14 cellular contexts compared by ENCODE assay signal in genomic region chr13:77930430-77930829, GRCh38. TPM values are rescaled to one million over a fixed set of nuclear protein-coding genes. Genes with fewer than 3 reads are reported as not detected.
DNase-seq lines count a peak whose midpoint lies in the region; ATAC-seq lines count a peak whose summit lies in the region.
"Had no signal": no experiment of that assay in that cellular context is flagged by ENCODE, and none has a peak within 500 bp of the region (broad histone marks: within the 10 kb centered on the region; RNA-seq: fewer than 3 reads in every experiment).

No MANE protein-coding gene starts in this region.

- no peak overlapping the region for H3K9ac ChIP-seq in trophoblast cell (ENCODE audit: low read length)

- H3K27ac Mint-ChIP-seq in activated T-helper 1 cell treated with anti-CD3 and anti-CD28 coated beads, Interleukin-12 subunit alpha, Interleukin-12 subunit beta, Interleukin-2, Interleukin-4 antibody, amounts not matched to agents 30 ng/mL and 10 ng/mL and 1 ng/mL, durations not matched to agents 14 hours and 24 hours and 36 hours = no peak overlapping the region
- H3K27ac Mint-ChIP-seq: naive B cell, progenitor cell of endocrine pancreas had no signal

- H3K4me2 ChIP-seq in trophoblast cell (ENCODE audit: low read length) = no peak overlapping the region

- H3K14ac ChIP-seq in trophoblast cell (ENCODE audit: low read length) = no peak overlapping the region

- no peak overlapping the region for H2AK5ac ChIP-seq in trophoblast cell (ENCODE audit: low read length)

- H3K4me3 Mint-ChIP-seq in activated T-helper 1 cell treated with anti-CD3 and anti-CD28 coated beads, Interleukin-12 subunit alpha, Interleukin-12 subunit beta, Interleukin-2, Interleukin-4 antibody, amounts not matched to agents 30 ng/mL and 10 ng/mL and 1 ng/mL, durations not matched to agents 14 hours and 24 hours and 36 hours = no peak overlapping the region
- H3K4me3 Mint-ChIP-seq: naive B cell had no signal

- H3K4me3 ChIP-seq in trophoblast cell (ENCODE audit: low read depth, low read length) = no peak overlapping the region

- peaks cover 18% of the 10 kb centered on the region for H3K4me1 Mint-ChIP-seq in activated T-helper 1 cell treated with anti-CD3 and anti-CD28 coated beads, Interleukin-12 subunit alpha, Interleukin-12 subunit beta, Interleukin-2, Interleukin-4 antibody, amounts not matched to agents 30 ng/mL and 10 ng/mL and 1 ng/mL, durations not matched to agents 14 hours and 24 hours and 36 hours (ENCODE audit: low read depth)
- H3K4me1 Mint-ChIP-seq: naive B cell had no signal

- intact Hi-C loops in activated T-helper 1 cell treated with anti-CD3 and anti-CD28 coated beads, Interleukin-12 subunit alpha, Interleukin-12 subunit beta, Interleukin-2, Interleukin-4 antibody, amounts not matched to agents 30 ng/mL and 10 ng/mL and 1 ng/mL, durations not matched to agents 14 hours and 24 hours and 36 hours (cut with micrococcal nuclease) = no loop called here

- no peak overlapping the region for H2BK12ac ChIP-seq in trophoblast cell (ENCODE audit: low read length)

- no peaks in the 10 kb centered on the region for H3K79me2 ChIP-seq in trophoblast cell (ENCODE audit: control insufficient read depth, insufficient read depth, low read length, poor library complexity)

- no peaks in the 10 kb centered on the region for H3K9me3 Mint-ChIP-seq in activated T-helper 1 cell treated with anti-CD3 and anti-CD28 coated beads, Interleukin-12 subunit alpha, Interleukin-12 subunit beta, Interleukin-2, Interleukin-4 antibody, amounts not matched to agents 30 ng/mL and 10 ng/mL and 1 ng/mL, durations not matched to agents 14 hours and 24 hours and 36 hours

- H3K79me1 ChIP-seq in trophoblast cell (ENCODE audit: low read length) = no peaks in the 10 kb centered on the region

- H2BK5ac ChIP-seq in trophoblast cell (ENCODE audit: low read depth, low read length, poor library complexity) = no peak overlapping the region

- H3K36me3 ChIP-seq in trophoblast cell (ENCODE audit: control insufficient read depth in 1 of 2, insufficient read depth in 2 of 2, low read length in 2 of 2) = peaks cover 1 to 3% of the 10 kb centered on the region in 2 experiments

- peaks cover 2% of the 10 kb centered on the region for H3K36me3 Mint-ChIP-seq in activated T-helper 1 cell treated with anti-CD3 and anti-CD28 coated beads, Interleukin-12 subunit alpha, Interleukin-12 subunit beta, Interleukin-2, Interleukin-4 antibody, amounts not matched to agents 30 ng/mL and 10 ng/mL and 1 ng/mL, durations not matched to agents 14 hours and 24 hours and 36 hours (ENCODE audit: low read depth)
- H3K36me3 Mint-ChIP-seq: naive B cell had no signal

- ATAC-seq in GM18873 (IDR thresholded peaks at IDR 0.05; ENCODE audit: low FRiP score, unreplicated experiment) (peak; percentile 77), GM21529 (IDR thresholded peaks at IDR 0.05; ENCODE audit: unreplicated experiment) (peak; percentile 70), HG03064 (IDR thresholded peaks at IDR 0.05; ENCODE audit: low read depth, unreplicated experiment) (peak; percentile 70), HG03575 (IDR thresholded peaks at IDR 0.05; ENCODE audit: extremely low read depth, insufficient number of reproducible peaks, low FRiP score, unreplicated experiment) (peak; percentile 76)

- no peak overlapping the region for H3K23ac ChIP-seq in trophoblast cell (ENCODE audit: low read length)

- H3K4ac ChIP-seq in trophoblast cell (ENCODE audit: low read depth, low read length) = no peak overlapping the region

- H3K18ac ChIP-seq in trophoblast cell (ENCODE audit: low read length) = no peak overlapping the region

- H3K27ac ChIP-seq in trophoblast cell (ENCODE audit: low read depth, low read length) (no peak overlapping the region), substantia nigra (ENCODE audit: low read depth, low read length, poor library complexity, severe bottlenecking) (no peak overlapping the region)

- H3K4me1 ChIP-seq in trophoblast cell (ENCODE audit: control insufficient read depth in 1 of 2, insufficient read depth in 2 of 2, low read length in 2 of 2) = peaks cover 0 to 3% of the 10 kb centered on the region in 2 experiments

- H4K91ac ChIP-seq in trophoblast cell (ENCODE audit: low read depth, low read length) = no peak overlapping the region

- H2BK120ac ChIP-seq in trophoblast cell (ENCODE audit: insufficient read depth, low read length, poor library complexity) = no peak overlapping the region

- no peak overlapping the region for H2AFZ ChIP-seq in trophoblast cell (ENCODE audit: insufficient read depth, low read length, poor library complexity)

- no peak for DNase-seq in activated T-helper 1 cell treated with anti-CD3 and anti-CD28 coated beads, Interleukin-12 subunit alpha, Interleukin-12 subunit beta, Interleukin-2, Interleukin-4 antibody, amounts not matched to agents 30 ng/mL and 10 ng/mL and 1 ng/mL, durations not matched to agents 14 hours and 24 hours and 36 hours (ENCODE audit: low spot score)
- no peak for DNase-seq in trophoblast cell
- no peak for DNase-seq in substantia nigra (lab: John Stamatoyannopoulos, UW)
- no peak for DNase-seq in OCI-M1 (lab: John Stamatoyannopoulos, UW)
- DNase-seq: hippocampal formation, KBM-7, naive B cell, NCI-H1417 treated with DMSO at 0.1 percent for 48 hours, NCI-H226 had no signal

- H4K12ac ChIP-seq in trophoblast cell (ENCODE audit: low read depth, low read length) = no peak overlapping the region

- no peak overlapping the region for H4K8ac ChIP-seq in trophoblast cell (ENCODE audit: low read depth, low read length)

- H3K9me3 ChIP-seq in trophoblast cell (ENCODE audit: insufficient read depth, low read depth, low read length) = no peaks in the 10 kb centered on the region

- peaks cover 4% of the 10 kb centered on the region for H3K27me3 Mint-ChIP-seq in activated T-helper 1 cell treated with anti-CD3 and anti-CD28 coated beads, Interleukin-12 subunit alpha, Interleukin-12 subunit beta, Interleukin-2, Interleukin-4 antibody, amounts not matched to agents 30 ng/mL and 10 ng/mL and 1 ng/mL, durations not matched to agents 14 hours and 24 hours and 36 hours (ENCODE audit: insufficient read depth)
- H3K27me3 Mint-ChIP-seq: progenitor cell of endocrine pancreas had no signal

- no peaks in the 10 kb centered on the region for H3K27me3 ChIP-seq in trophoblast cell (ENCODE audit: insufficient read depth, low read length)

RNA-seq across cellular contexts. Expression of gene EDNRB, which starts 11.8 kb away (rescaled TPM):
- total RNA-seq in activated T-helper 1 cell treated with anti-CD3 and anti-CD28 coated beads, Interleukin-12 subunit alpha, Interleukin-12 subunit beta, Interleukin-2, Interleukin-4 antibody, amounts not matched to agents 30 ng/mL and 10 ng/mL and 1 ng/mL, durations not matched to agents 14 hours and 24 hours and 36 hours = not detected in 2 replicates
- 88.6 TPM in 2 replicates for polyA plus RNA-seq in trophoblast cell (2013)
